6 cellular contexts compared by ENCODE assay signal in the genomic region with DNA sequence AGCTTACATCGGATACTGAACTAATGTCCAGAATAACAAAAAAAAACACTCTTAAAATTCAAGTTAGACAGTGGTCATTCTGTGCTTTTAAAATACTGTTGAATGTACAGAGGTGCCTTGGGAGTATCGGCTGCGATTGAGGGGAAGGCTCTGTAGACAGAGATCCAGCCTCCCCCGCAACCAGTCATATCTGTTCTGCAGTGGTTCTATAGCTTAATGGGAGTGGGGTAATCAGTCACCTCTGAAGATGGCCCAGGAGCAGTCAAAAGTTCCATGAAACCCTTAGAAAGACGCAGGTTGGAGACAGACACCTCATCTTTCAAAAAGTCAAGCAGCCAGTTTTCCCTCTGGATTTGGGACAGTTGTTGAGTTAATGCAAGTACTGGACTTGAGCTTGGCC.
"Had no signal": no experiment of that assay in that cellular context is flagged by ENCODE, and none has a peak within 500 bp of the region (broad histone marks: within the 10 kb centered on the region; RNA-seq: fewer than 3 reads in every experiment).

No MANE protein-coding gene starts in this region.

- H3K4me3 ChIP-seq: GM23248 had no signal

- H3K27ac Mint-ChIP-seq: H9, IgD-negative memory B cell had no signal

- DNase-seq: GM23248, H9, HCEC 1CT had no signal

- H3K4me3 Mint-ChIP-seq: H9, IgD-negative memory B cell had no signal

- H3K36me3 Mint-ChIP-seq: IgD-negative memory B cell had no signal

- H3K27ac ChIP-seq: GM23248, HL-60 had no signal

- H2AFZ ChIP-seq: GM23248 had no signal

- H3K9me3 Mint-ChIP-seq: H9, IgD-negative memory B cell had no signal

- H3K9ac ChIP-seq: GM23248 had no signal

- ATAC-seq: HepG2 had no signal

- H3K27me3 Mint-ChIP-seq: IgD-negative memory B cell had no signal
